2 cellular contexts compared by ENCODE assay signal in the genomic region with DNA sequence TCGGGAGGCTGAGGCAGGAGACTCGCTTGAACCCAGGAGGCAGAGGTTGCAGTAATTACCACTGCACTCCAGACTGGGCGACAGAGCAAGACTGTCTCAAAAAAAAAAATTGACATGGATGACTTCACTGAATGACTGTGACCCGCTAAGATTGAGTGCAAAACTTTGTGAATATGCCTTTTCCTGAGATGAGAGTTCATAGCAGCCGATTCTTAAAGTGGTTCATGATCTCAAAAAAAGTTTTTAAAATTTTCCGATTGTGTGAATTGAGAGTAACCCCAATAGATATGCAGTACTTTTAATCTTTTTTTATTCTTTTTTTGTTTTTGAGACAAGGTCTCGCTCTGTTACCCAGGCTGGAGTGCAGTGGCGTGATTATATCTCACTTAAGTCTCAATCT.
TF ChIP-seq lines count a peak whose summit lies in the region.

No MANE protein-coding gene starts in this region.

TF ChIP-seq in GM23338, 12 proteins besides CTCF, POLR2A, EP300 and RAD21 (continued from another document):
- no peak for TF ChIP-seq REST (IDR thresholded peaks at IDR 0.05; ENCODE audit: unreplicated experiment)
- TF ChIP-seq EZH2phosphoT487 (IDR thresholded peaks at IDR 0.05; ENCODE audit: unreplicated experiment): no peak

TF ChIP-seq in neural cell, 6 proteins besides CTCF, POLR2A, EP300 and RAD21 (continued from another document):
- TF ChIP-seq REST (IDR thresholded peaks at IDR 0.05; ENCODE audit: borderline replicate concordance) (no peak), POLR2AphosphoS5 (IDR thresholded peaks at IDR 0.05) (no peak)
